In the genomic region with DNA sequence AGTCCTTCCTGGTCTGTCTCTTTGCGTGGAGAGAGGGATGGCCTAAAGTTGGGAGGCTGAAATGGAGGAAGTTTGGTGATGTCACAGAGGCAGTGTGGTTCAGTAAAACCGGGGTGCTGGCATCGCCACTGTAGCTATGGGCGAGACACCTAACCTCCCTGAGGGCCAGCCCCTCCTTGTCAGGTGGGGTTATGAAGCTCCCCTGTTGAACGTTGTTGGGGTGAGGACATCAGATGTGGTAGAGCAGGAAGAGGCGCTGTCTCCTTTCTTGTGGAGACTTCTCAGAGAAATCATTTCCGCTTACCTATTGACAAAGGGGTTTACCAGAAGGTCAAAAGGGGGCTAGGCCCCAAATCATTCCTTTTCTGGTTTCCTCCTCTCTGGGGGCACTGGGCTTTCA, we compare ENCODE assay signal across 17 cellular contexts.
DNase-seq lines count a peak whose midpoint lies in the region; TF ChIP-seq lines count a peak whose summit lies in the region.
"Had no signal": no experiment of that assay in that cellular context is flagged by ENCODE, and none has a peak within 500 bp of the region (broad histone marks: within the 10 kb centered on the region; RNA-seq: fewer than 3 reads in every experiment).

No MANE protein-coding gene starts in this region.

- no peak overlapping the region for H3K4me3 ChIP-seq in trophoblast cell (ENCODE audit: low read depth, low read length)
- H3K4me3 ChIP-seq: dorsolateral prefrontal cortex, thoracic aorta had no signal

- DNase-seq in activated CD8-positive, alpha-beta memory T cell treated with anti-CD3 and anti-CD28 coated beads, Interleukin-2, amount 50 U/mL, for 1 hour (ENCODE audit: extremely low read depth) = peak; percentile 7
- DNase-seq in activated CD8-positive, alpha-beta memory T cell treated with anti-CD3 and anti-CD28 coated beads, Interleukin-2, amount 50 U/mL, for 4 hours = no peak
- DNase-seq in T-helper 22 cell (ENCODE audit: low read depth) (peak; percentile 13), trophoblast cell (no peak), C1 segment of cervical spinal cord (lab: John Stamatoyannopoulos, UW) (no peak), NCI-H774 (lab: John Stamatoyannopoulos, UW) (no peak)
- peak; percentile 18 for DNase-seq in activated naive CD8-positive, alpha-beta T cell treated with anti-CD3 and anti-CD28 coated beads for 36 hours
- DNase-seq: activated CD8-positive, alpha-beta memory T cell treated with anti-CD3 and anti-CD28 coated beads, Interleukin-2, amount 50 U/mL, for 48 hours; amniotic stem cell; dorsolateral prefrontal cortex; left colon; NCI-H1436 had no signal

- no peak overlapping the region for H2AK5ac ChIP-seq in trophoblast cell (ENCODE audit: low read length)

- H3K79me2 ChIP-seq in trophoblast cell (ENCODE audit: control insufficient read depth, insufficient read depth, low read length, poor library complexity) = no peaks in the 10 kb centered on the region

- H2AFZ ChIP-seq in trophoblast cell (ENCODE audit: insufficient read depth, low read length, poor library complexity) = no peak overlapping the region

- H3K23ac ChIP-seq in trophoblast cell (ENCODE audit: low read length) = no peak overlapping the region

- no peaks in the 10 kb centered on the region for H3K36me3 ChIP-seq in trophoblast cell (ENCODE audit: control insufficient read depth in 1 of 2, insufficient read depth in 2 of 2, low read length in 2 of 2)
- H3K36me3 ChIP-seq: neutrophil, thoracic aorta had no signal

- H3K14ac ChIP-seq in trophoblast cell (ENCODE audit: low read length) = no peak overlapping the region

- no peak overlapping the region for H3K4ac ChIP-seq in trophoblast cell (ENCODE audit: low read depth, low read length)

- H3K27me3 ChIP-seq in trophoblast cell (ENCODE audit: insufficient read depth, low read length) = no peaks in the 10 kb centered on the region

- H4K12ac ChIP-seq in trophoblast cell (ENCODE audit: low read depth, low read length) = no peak overlapping the region

- no peak overlapping the region for H2BK12ac ChIP-seq in trophoblast cell (ENCODE audit: low read length)

- H3K27ac ChIP-seq in trophoblast cell (ENCODE audit: low read depth, low read length) = no peak overlapping the region
- H3K27ac ChIP-seq: dorsolateral prefrontal cortex, HL-60, neutrophil, thoracic aorta had no signal

- peaks cover 10% of the 10 kb centered on the region for H3K9me3 ChIP-seq in trophoblast cell (ENCODE audit: insufficient read depth, low read depth, low read length)
- H3K9me3 ChIP-seq: neutrophil, thoracic aorta had no signal

- H3K27ac Mint-ChIP-seq in activated naive CD8-positive, alpha-beta T cell treated with anti-CD3 and anti-CD28 coated beads for 36 hours = peak overlapping the region; percentile 46
- peak overlapping the region in 2 of 3 experiments; percentile 3 to 41 for H3K27ac Mint-ChIP-seq in nephron
- H3K27ac Mint-ChIP-seq: mesothelial cell of epicardium had no signal

- H3K36me3 Mint-ChIP-seq in activated naive CD8-positive, alpha-beta T cell treated with anti-CD3 and anti-CD28 coated beads for 36 hours = no peaks in the 10 kb centered on the region
- peaks cover 6% of the 10 kb centered on the region for H3K36me3 Mint-ChIP-seq in nephron (ENCODE audit: low read depth)
- H3K36me3 Mint-ChIP-seq: mesothelial cell of epicardium had no signal

- no CpG with 5 or more reads among the region's 7 CpGs for WGBS in trophoblast cell (ENCODE audit: extremely low coverage, insufficient coverage, insufficient read length)

- no peak overlapping the region for H3K18ac ChIP-seq in trophoblast cell (ENCODE audit: low read length)

- no peak overlapping the region for H2BK5ac ChIP-seq in trophoblast cell (ENCODE audit: low read depth, low read length, poor library complexity)

- no peak overlapping the region for H4K91ac ChIP-seq in trophoblast cell (ENCODE audit: low read depth, low read length)

- no peak overlapping the region for H3K4me3 Mint-ChIP-seq in activated naive CD8-positive, alpha-beta T cell treated with anti-CD3 and anti-CD28 coated beads for 36 hours
- peak overlapping the region in 1 of 3 experiments; percentile 36 for H3K4me3 Mint-ChIP-seq in nephron
- H3K4me3 Mint-ChIP-seq: mesothelial cell of epicardium had no signal

- no peak overlapping the region for H3K9ac ChIP-seq in trophoblast cell (ENCODE audit: low read length)

- peaks cover 32% of the 10 kb centered on the region for H3K27me3 Mint-ChIP-seq in activated naive CD8-positive, alpha-beta T cell treated with anti-CD3 and anti-CD28 coated beads for 36 hours
- peaks cover 18% of the 10 kb centered on the region for H3K27me3 Mint-ChIP-seq in nephron (ENCODE audit: low read depth)

- peaks cover 17% of the 10 kb centered on the region for H3K4me1 Mint-ChIP-seq in activated naive CD8-positive, alpha-beta T cell treated with anti-CD3 and anti-CD28 coated beads for 36 hours
- peaks cover 32% of the 10 kb centered on the region for H3K4me1 Mint-ChIP-seq in nephron

- no peak overlapping the region for H3K4me2 ChIP-seq in trophoblast cell (ENCODE audit: low read length)

- peaks cover 4% of the 10 kb centered on the region for H3K9me3 Mint-ChIP-seq in activated naive CD8-positive, alpha-beta T cell treated with anti-CD3 and anti-CD28 coated beads for 36 hours
- H3K9me3 Mint-ChIP-seq in nephron = peaks cover 14% of the 10 kb centered on the region
- H3K9me3 Mint-ChIP-seq: mesothelial cell of epicardium had no signal

- no peaks in the 10 kb centered on the region for H3K4me1 ChIP-seq in trophoblast cell (ENCODE audit: control insufficient read depth in 1 of 2, insufficient read depth in 2 of 2, low read length in 2 of 2)

- H4K8ac ChIP-seq in trophoblast cell (ENCODE audit: low read depth, low read length) = no peak overlapping the region

- no peaks in the 10 kb centered on the region for H3K79me1 ChIP-seq in trophoblast cell (ENCODE audit: low read length)

- H2BK120ac ChIP-seq in trophoblast cell (ENCODE audit: insufficient read depth, low read length, poor library complexity) = no peak overlapping the region

- TF ChIP-seq CTCF in nephron (IDR thresholded peaks at IDR 0.05; ENCODE audit: unreplicated experiment in 3 of 3) = no peak

Comparison
In these comparisons a context has a peak if more than half of its experiments do, and no peak if none do; other contexts are left out.
1. DNase-seq: peak in activated CD8-positive, alpha-beta memory T cell treated with anti-CD3 and anti-CD28 coated beads, Interleukin-2, amount 50 U/mL, for 1 hour (single experiment), T-helper 22 cell (single experiment) and activated naive CD8-positive, alpha-beta T cell treated with anti-CD3 and anti-CD28 coated beads for 36 hours (single experiment); none in activated CD8-positive, alpha-beta memory T cell treated with anti-CD3 and anti-CD28 coated beads, Interleukin-2, amount 50 U/mL, for 4 hours (single experiment), trophoblast cell (0 of 2), C1 segment of cervical spinal cord (0 of 14) and NCI-H774 (single experiment).